ENCODE assay signal across 26 cellular contexts in the genomic region with DNA sequence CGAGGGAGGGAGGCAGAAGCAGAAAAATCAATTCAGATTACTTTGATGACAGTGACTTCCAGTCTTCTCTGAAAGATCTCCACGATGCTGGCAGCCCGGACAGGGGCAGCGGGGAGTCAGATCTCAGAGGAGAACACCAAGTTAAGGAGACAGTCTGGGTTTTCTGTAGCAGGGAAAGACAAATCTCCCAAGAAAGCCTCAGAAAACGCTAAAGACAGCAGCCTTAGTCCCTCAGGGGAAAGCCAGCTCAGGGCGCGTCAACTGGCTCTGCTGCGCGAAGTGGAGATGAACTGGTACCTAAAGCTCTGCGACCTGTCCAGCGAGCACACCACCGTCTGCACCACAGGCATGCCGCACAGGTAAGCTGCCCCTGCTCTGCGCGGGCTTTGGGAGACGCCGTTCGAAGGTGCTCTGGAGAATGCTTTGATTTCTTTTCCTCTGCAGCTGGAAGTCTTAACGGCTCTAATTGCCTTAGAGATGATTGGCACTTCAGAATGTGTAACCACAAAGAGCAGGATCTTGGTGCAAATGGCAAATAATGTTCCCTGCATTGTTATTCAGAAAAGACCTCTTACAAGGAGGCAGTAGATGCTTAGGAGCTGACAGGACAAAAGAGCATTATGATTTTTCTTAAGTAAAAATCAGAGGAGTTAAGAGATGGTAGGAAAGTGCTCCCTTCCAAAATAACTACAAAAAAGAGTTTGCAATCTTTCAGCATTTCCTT. TPM values are rescaled to one million over a fixed set of nuclear protein-coding genes. Genes with fewer than 3 reads are reported as not detected.
DNase-seq lines count a peak whose midpoint lies in the region; ATAC-seq and TF ChIP-seq lines count a peak whose summit lies in the region.
"Had no signal": no experiment of that assay in that cellular context is flagged by ENCODE, and none has a peak within 500 bp of the region (broad histone marks: within the 10 kb centered on the region; RNA-seq: fewer than 3 reads in every experiment).

KCNAB1 (plus strand) TSS at position 51 of the 724 bp plus-strand sequence.

- no peak for TF ChIP-seq CTCF in endodermal cell (conservative IDR thresholded peaks at IDR 0.05)
- TF ChIP-seq CTCF in retinal pigment epithelial cell (conservative IDR thresholded peaks at IDR 0.05; ENCODE audit: low read depth, low read length): no peak
- no peak for TF ChIP-seq CTCF in suprapubic skin (IDR thresholded peaks at IDR 0.05)

- 82 to 84% methylated on average over 17 to 19 of the region's 19 CpGs for WGBS in endodermal cell (ENCODE audit: insufficient coverage in 1 of 2, insufficient read length in 1 of 2), 2 experiments
- 51% methylated on average over 14 of the region's 19 CpGs for WGBS in suprapubic skin

- no peaks in the 10 kb centered on the region for H3K9me3 Mint-ChIP-seq in endodermal cell
- H3K9me3 Mint-ChIP-seq: CD8-positive, alpha-beta T cell had no signal

- no peak within 1 kb of the TSS for H3K9ac ChIP-seq in endodermal cell (ENCODE audit: extremely low read depth, low read length, poor library complexity, severe bottlenecking)

- H3K27ac ChIP-seq in endodermal cell (ENCODE audit: low read depth, low read length): no peak within 1 kb of the TSS
- H3K27ac ChIP-seq in suprapubic skin: no peak within 1 kb of the TSS
- H3K27ac ChIP-seq: cardiac muscle cell, right atrium auricular region, SJSA1, testis, VCaP had no signal

- H3K27me3 Mint-ChIP-seq in endodermal cell (ENCODE audit: insufficient read depth): peaks cover 19% of the 10 kb centered on the region

- H3K4me1 ChIP-seq in endodermal cell (ENCODE audit: control insufficient read depth, insufficient read depth, low read length): no peaks in the 10 kb centered on the region
- no peaks in the 10 kb centered on the region for H3K4me1 ChIP-seq in suprapubic skin
- H3K4me1 ChIP-seq: right atrium auricular region, SJSA1, testis had no signal

- peak; percentile 23 for DNase-seq in ELF-1 (ENCODE audit: low read depth, low spot score)
- DNase-seq in NCI-H2227 (lab: John Stamatoyannopoulos, UW; ENCODE audit: unreplicated experiment): peak; percentile 33
- DNase-seq in endodermal cell: peak; percentile 62
- peak; percentile 8 for DNase-seq in retinal pigment epithelial cell (ENCODE audit: low read depth)
- no peak for DNase-seq in iPS-NIHi11 (ENCODE audit: low spot score)
- no peak for DNase-seq in suprapubic skin (ENCODE audit: low spot score in 2 of 2)
- DNase-seq: activated CD4-positive, alpha-beta T cell treated with anti-CD3 and anti-CD28 coated beads, Interleukin-2, amount 50 U/mL, for 4 hours; activated CD8-positive, alpha-beta memory T cell treated with anti-CD3 and anti-CD28 coated beads, Interleukin-2, amount 50 U/mL, for 48 hours; activated effector memory CD4-positive, alpha-beta T cell treated with Interleukin-2 at 50 U/mL for 16 hours; CD8-positive, alpha-beta T cell; dermis blood vessel endothelial cell; foreskin fibroblast; mammary epithelial cell; NCI-H1092 treated with DMSO at 0.1 percent for 48 hours; NCI-H2171 treated with DMSO at 0.1 percent for 48 hours; NCI-H774; nucleus accumbens; T-helper 17 cell; testis had no signal

- TF ChIP-seq EP300 in suprapubic skin (IDR thresholded peaks at IDR 0.05): no peak

- no peak for TF ChIP-seq POLR2A in suprapubic skin (IDR thresholded peaks at IDR 0.05)

- H3K9me3 ChIP-seq in endodermal cell (ENCODE audit: control insufficient read depth, low read length) (no peaks in the 10 kb centered on the region), suprapubic skin (no peaks in the 10 kb centered on the region)
- H3K9me3 ChIP-seq: right atrium auricular region, SJSA1, testis had no signal

- H3K4me3 ChIP-seq in endodermal cell (ENCODE audit: low read length): no peak within 1 kb of the TSS
- peak within 1 kb of the TSS; percentile 19 for H3K4me3 ChIP-seq in retinal pigment epithelial cell (ENCODE audit: low read length)
- H3K4me3 ChIP-seq in suprapubic skin: no peak within 1 kb of the TSS
- H3K4me3 ChIP-seq: cardiac muscle cell, SJSA1, testis had no signal

- no peaks in the 10 kb centered on the region for H3K36me3 Mint-ChIP-seq in endodermal cell (ENCODE audit: low read depth)
- H3K36me3 Mint-ChIP-seq: CD8-positive, alpha-beta T cell had no signal

- H3K27ac Mint-ChIP-seq in endodermal cell: no peak within 1 kb of the TSS
- H3K27ac Mint-ChIP-seq: CD8-positive, alpha-beta T cell; T-helper 17 cell had no signal

- no peaks in the 10 kb centered on the region for H3K36me3 ChIP-seq in endodermal cell (ENCODE audit: control insufficient read depth, insufficient read depth, low read length)
- H3K36me3 ChIP-seq in suprapubic skin: no peaks in the 10 kb centered on the region
- H3K36me3 ChIP-seq: cardiac muscle cell, right atrium auricular region, SJSA1 had no signal

- peaks cover 8% of the 10 kb centered on the region for H3K4me1 Mint-ChIP-seq in endodermal cell

- no peak for ATAC-seq in GM18498 (IDR thresholded peaks at IDR 0.05; ENCODE audit: unreplicated experiment)
- ATAC-seq: CD8-positive, alpha-beta T cell; HepG2; T-helper 17 cell had no signal

- H3K27me3 ChIP-seq in endodermal cell (ENCODE audit: control insufficient read depth, insufficient read depth, low read length, poor library complexity, severe bottlenecking): peaks cover 8% of the 10 kb centered on the region
- H3K27me3 ChIP-seq in suprapubic skin: peaks cover 3% of the 10 kb centered on the region
- H3K27me3 ChIP-seq: cardiac muscle cell, right atrium auricular region, SJSA1, testis had no signal

- no peak within 1 kb of the TSS for H3K4me3 Mint-ChIP-seq in endodermal cell
- H3K4me3 Mint-ChIP-seq: CD8-positive, alpha-beta T cell; T-helper 17 cell had no signal

RNA-seq across cellular contexts. Expression of gene KCNAB1, which starts in this region (rescaled TPM):
- total RNA-seq in endodermal cell (under 1 TPM; 0.49 to 0.81 TPM), suprapubic skin (1 to 10 TPM in 1 of 4 donors, under 1 TPM in 3; 0.38 to 1.5 (median 0.49) TPM)
- polyA plus RNA-seq in endodermal cell (2013, experiment 1 of 2): 0.36 TPM
- polyA plus RNA-seq in endodermal cell (2013, experiment 2 of 2): 0.50 TPM
- total RNA-seq: CD8-positive, alpha-beta T cell; HepG2; kidney epithelial cell had no signal
- polyA plus RNA-seq: HepG2, mammary epithelial cell had no signal

Comparison
In these comparisons a context has a peak if more than half of its experiments do, and no peak if none do; other contexts are left out.
1. Peak in DNase-seq in endodermal cell; RNA of the gene not detected or under 1 TPM.
2. DNase-seq: peak in ELF-1 (single experiment), NCI-H2227 (single experiment) and retinal pigment epithelial cell (single experiment); none in iPS-NIHi11 (single experiment) and suprapubic skin (0 of 2).